Comparison of ENCODE assay signal across 1 cellular context in the genomic region with DNA sequence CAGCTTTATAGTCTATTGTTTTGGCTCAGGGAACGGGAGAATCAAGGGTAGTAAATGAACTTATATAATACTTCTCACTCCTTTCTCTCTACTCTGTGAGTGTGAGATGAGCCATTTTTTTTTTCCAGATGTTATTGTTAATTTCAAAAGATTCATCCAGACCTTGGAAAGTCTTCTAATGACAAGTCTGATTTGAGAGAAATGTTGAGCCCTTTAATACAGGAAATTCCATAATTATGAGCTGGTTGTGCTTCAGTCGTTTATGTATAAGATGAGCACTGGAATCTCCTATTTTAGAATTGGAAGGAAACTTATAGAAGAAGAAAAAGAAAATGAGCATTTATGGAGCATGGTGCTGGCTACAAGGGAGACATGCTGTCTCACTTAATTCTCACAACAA.
TF ChIP-seq lines count a peak whose summit lies in the region.

No MANE protein-coding gene starts in this region.

TF ChIP-seq in SK-N-SH treated with all-trans-retinoic acid at 6 μM for 48 hours, 23 proteins besides CTCF, POLR2A, EP300 and RAD21 (continued from another document):
- TF ChIP-seq, protein P1, sequence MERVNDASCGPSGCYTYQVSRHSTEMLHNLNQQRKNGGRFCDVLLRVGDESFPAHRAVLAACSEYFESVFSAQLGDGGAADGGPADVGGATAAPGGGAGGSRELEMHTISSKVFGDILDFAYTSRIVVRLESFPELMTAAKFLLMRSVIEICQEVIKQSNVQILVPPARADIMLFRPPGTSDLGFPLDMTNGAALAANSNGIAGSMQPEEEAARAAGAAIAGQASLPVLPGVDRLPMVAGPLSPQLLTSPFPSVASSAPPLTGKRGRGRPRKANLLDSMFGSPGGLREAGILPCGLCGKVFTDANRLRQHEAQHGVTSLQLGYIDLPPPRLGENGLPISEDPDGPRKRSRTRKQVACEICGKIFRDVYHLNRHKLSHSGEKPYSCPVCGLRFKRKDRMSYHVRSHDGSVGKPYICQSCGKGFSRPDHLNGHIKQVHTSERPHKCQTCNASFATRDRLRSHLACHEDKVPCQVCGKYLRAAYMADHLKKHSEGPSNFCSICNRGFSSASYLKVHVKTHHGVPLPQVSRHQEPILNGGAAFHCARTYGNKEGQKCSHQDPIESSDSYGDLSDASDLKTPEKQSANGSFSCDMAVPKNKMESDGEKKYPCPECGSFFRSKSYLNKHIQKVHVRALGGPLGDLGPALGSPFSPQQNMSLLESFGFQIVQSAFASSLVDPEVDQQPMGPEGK (CRISPR knock-in tag; IDR thresholded peaks at IDR 0.05; ENCODE audit: borderline replicate concordance): no peak
- no peak for TF ChIP-seq ZNF70 (CRISPR knock-in tag; IDR thresholded peaks at IDR 0.05)
- TF ChIP-seq OSR1 (CRISPR knock-in tag; IDR thresholded peaks at IDR 0.05): no peak
- TF ChIP-seq PPARA (CRISPR knock-in tag; IDR thresholded peaks at IDR 0.05; ENCODE audit: borderline replicate concordance): no peak
- no peak for TF ChIP-seq ZFP3 (CRISPR knock-in tag; IDR thresholded peaks at IDR 0.05)
- no peak for TF ChIP-seq SNAI2 (CRISPR knock-in tag; IDR thresholded peaks at IDR 0.05)
- TF ChIP-seq, protein P2, sequence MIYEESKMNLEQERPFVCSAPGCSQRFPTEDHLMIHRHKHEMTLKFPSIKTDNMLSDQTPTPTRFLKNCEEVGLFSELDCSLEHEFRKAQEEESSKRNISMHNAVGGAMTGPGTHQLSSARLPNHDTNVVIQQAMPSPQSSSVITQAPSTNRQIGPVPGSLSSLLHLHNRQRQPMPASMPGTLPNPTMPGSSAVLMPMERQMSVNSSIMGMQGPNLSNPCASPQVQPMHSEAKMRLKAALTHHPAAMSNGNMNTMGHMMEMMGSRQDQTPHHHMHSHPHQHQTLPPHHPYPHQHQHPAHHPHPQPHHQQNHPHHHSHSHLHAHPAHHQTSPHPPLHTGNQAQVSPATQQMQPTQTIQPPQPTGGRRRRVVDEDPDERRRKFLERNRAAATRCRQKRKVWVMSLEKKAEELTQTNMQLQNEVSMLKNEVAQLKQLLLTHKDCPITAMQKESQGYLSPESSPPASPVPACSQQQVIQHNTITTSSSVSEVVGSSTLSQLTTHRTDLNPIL (CRISPR knock-in tag; IDR thresholded peaks at IDR 0.05; ENCODE audit: low read depth): no peak
- no peak for TF ChIP-seq TCF4 (CRISPR knock-in tag; IDR thresholded peaks at IDR 0.05; ENCODE audit: borderline replicate concordance)
- TF ChIP-seq ZNF565 (CRISPR knock-in tag; conservative IDR thresholded peaks at IDR 0.05; ENCODE audit: low read depth): no peak
- TF ChIP-seq ESRRG (CRISPR knock-in tag; IDR thresholded peaks at IDR 0.05): no peak
- no peak for TF ChIP-seq ZC3H10 (CRISPR knock-in tag; IDR thresholded peaks at IDR 0.05)
- no peak for TF ChIP-seq GLIS3 (CRISPR knock-in tag; IDR thresholded peaks at IDR 0.05)
